ENCODE assay signal across 8 cellular contexts in the genomic region with DNA sequence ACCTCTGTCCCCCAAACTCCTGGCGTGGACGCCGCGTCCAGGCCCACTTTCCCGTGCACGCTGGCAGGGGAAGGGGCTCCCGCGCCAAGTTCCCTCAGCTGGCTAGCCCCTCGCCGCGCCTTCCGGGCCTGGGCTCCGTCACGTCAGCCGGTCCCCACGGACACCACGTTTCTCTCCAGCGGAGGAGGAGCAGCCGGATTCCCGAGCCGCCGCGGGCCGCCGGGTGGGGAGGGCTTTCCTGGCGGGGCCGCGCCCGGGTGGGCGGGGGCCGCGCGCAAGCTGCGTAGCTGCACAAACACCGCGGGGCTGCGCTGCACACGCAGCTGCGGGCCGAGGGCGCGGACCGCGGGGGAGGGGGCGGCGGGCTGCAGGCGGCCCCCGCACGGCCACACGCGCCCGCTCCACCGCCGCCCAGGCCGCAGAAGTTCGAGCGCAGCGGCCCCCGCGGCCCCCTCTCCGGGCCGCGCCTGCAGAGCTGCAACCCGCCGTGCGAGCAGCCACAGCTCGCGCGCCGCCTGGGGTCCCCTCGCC. TPM values are rescaled to one million over a fixed set of nuclear protein-coding genes. Genes with fewer than 3 reads are reported as not detected.
DNase-seq lines count a peak whose midpoint lies in the region; ATAC-seq, FAIRE-seq and TF ChIP-seq lines count a peak whose summit lies in the region.

No MANE protein-coding gene starts in this region.

- WGBS in heart right ventricle, 2 donors, result 0 to 1% methylated on average over 55 to 68 of the region's 71 CpGs
- 1% methylated on average over 21 to 71 of the region's 71 CpGs for WGBS in pancreas, 2 donors

- H3K9ac ChIP-seq in OCI-LY3 (ENCODE audit: low read length), result peak overlapping the region; percentile 84

- no peak overlapping the region for H2AFZ ChIP-seq in OCI-LY3 (ENCODE audit: low read depth, low read length)

- H3K9me3 ChIP-seq in OCI-LY3 (ENCODE audit: insufficient read depth, low read length), result no peaks in the 10 kb centered on the region
- H3K9me3 ChIP-seq in heart right ventricle, result no peaks in the 10 kb centered on the region
- no peaks in the 10 kb centered on the region for H3K9me3 ChIP-seq in pancreas

- ATAC-seq in heart right ventricle (peak; percentile 13 to 48 (median 32)), pancreas (peak; percentile 0 to 16 (median 2)), HG02938 (IDR thresholded peaks at IDR 0.05; ENCODE audit: unreplicated experiment) (no peak)

- peaks cover 89% of the 10 kb centered on the region for H3K79me2 ChIP-seq in OCI-LY3 (ENCODE audit: low read length)

- H3K4me3 ChIP-seq in OCI-LY3 (ENCODE audit: low read length), result peak overlapping the region; percentile 87
- peak overlapping the region; percentile 54 to 90 (median 80) for H3K4me3 ChIP-seq in heart right ventricle
- H3K4me3 ChIP-seq in pancreas, result peak overlapping the region; percentile 58 to 83 (median 70)

- TF ChIP-seq CTCF in OCI-LY3 (IDR thresholded peaks at IDR 0.05; ENCODE audit: low read depth, low read length) (no peak), heart right ventricle (IDR thresholded peaks at IDR 0.05) (no peak), pancreas (IDR thresholded peaks at IDR 0.05) (no peak)

- FAIRE-seq in pancreas (lab: Jason Lieb, UNC), result no peak

- no peaks in the 10 kb centered on the region for H3K27me3 ChIP-seq in OCI-LY3 (ENCODE audit: low read depth, low read length)
- no peaks in the 10 kb centered on the region for H3K27me3 ChIP-seq in heart right ventricle
- no peaks in the 10 kb centered on the region for H3K27me3 ChIP-seq in pancreas

- peak; percentile 22 for DNase-seq in NCI-H2196 (lab: John Stamatoyannopoulos, UW; ENCODE audit: unreplicated experiment)
- DNase-seq in NCI-H2196 treated with DMSO at 0.1 percent for 48 hours (lab: John Stamatoyannopoulos, UW; ENCODE audit: unreplicated experiment), result no peak
- peak; percentile 51 for DNase-seq in amniotic epithelial cell (ENCODE audit: low read depth)
- peak; percentile 86 to 87 for DNase-seq in heart right ventricle
- DNase-seq in pancreas, result peak in 5 of 6 donors; percentile 60 to 82 (median 67)
- DNase-seq in medulla oblongata (ENCODE audit: extremely low spot score), result no peak

- peak overlapping the region; percentile 85 for H3K27ac ChIP-seq in OCI-LY3 (ENCODE audit: low read length)
- H3K27ac ChIP-seq in heart right ventricle, result peak overlapping the region; percentile 93 to 100 (median 98)
- peak overlapping the region; percentile 97 to 99 (median 98) for H3K27ac ChIP-seq in pancreas

- peaks cover 81% of the 10 kb centered on the region for H3K4me1 ChIP-seq in OCI-LY3 (ENCODE audit: low read length)
- peaks cover 59 to 89% (median 86%) of the 10 kb centered on the region in 9 donors for H3K4me1 ChIP-seq in heart right ventricle
- peaks cover 59 to 74% (median 67%) of the 10 kb centered on the region in 3 donors for H3K4me1 ChIP-seq in pancreas

- intact Hi-C loops in heart right ventricle (cut with DNase I), result no loop called here
- intact Hi-C loops in pancreas (cut with DNase I), result no loop called here

- H4K20me1 ChIP-seq in OCI-LY3 (ENCODE audit: insufficient read depth, low read length), result peaks cover 42% of the 10 kb centered on the region

- H3K36me3 ChIP-seq in OCI-LY3 (replicated peaks; ENCODE audit: low read depth, low read length), result peaks cover 12% of the 10 kb centered on the region
- H3K36me3 ChIP-seq in heart right ventricle, result no peaks in the 10 kb centered on the region
- no peaks in the 10 kb centered on the region for H3K36me3 ChIP-seq in pancreas

- peak overlapping the region; percentile 99 for H3K4me2 ChIP-seq in OCI-LY3 (ENCODE audit: low read length)

RNA-seq across cellular contexts. Expression of a gene that starts 45.1 kb away (rescaled TPM):
- total RNA-seq in heart right ventricle, result 10 to 100 TPM; 13.9 to 30.8 (median 23.6) TPM
- 10 to 100 TPM in 1 of 2 donors, 1 to 10 TPM in 1; 6.6 to 15.7 TPM for polyA plus RNA-seq in heart right ventricle
- 10 to 100 TPM in 2 of 6 donors, 1 to 10 TPM in 4; 2.8 to 11.7 (median 6.5) TPM for total RNA-seq in pancreas
- polyA plus RNA-seq in pancreas, result 10 to 100 TPM in 1 of 2 donors, 1 to 10 TPM in 1; 6.2 to 25.4 TPM

Comparison
In these comparisons a context has a peak if more than half of its experiments do, and no peak if none do; other contexts are left out.
1. DNase-seq: peak in NCI-H2196 (single experiment), amniotic epithelial cell (single experiment), heart right ventricle (2 of 2) and pancreas (5 of 6); none in NCI-H2196 treated with DMSO at 0.1 percent for 48 hours (single experiment) and medulla oblongata (single experiment).
2. Peak in every context shown above with its lines, with median percentiles within 50 percentile points of each other: H3K27ac ChIP-seq and H3K4me3 ChIP-seq.